In the genomic region with DNA sequence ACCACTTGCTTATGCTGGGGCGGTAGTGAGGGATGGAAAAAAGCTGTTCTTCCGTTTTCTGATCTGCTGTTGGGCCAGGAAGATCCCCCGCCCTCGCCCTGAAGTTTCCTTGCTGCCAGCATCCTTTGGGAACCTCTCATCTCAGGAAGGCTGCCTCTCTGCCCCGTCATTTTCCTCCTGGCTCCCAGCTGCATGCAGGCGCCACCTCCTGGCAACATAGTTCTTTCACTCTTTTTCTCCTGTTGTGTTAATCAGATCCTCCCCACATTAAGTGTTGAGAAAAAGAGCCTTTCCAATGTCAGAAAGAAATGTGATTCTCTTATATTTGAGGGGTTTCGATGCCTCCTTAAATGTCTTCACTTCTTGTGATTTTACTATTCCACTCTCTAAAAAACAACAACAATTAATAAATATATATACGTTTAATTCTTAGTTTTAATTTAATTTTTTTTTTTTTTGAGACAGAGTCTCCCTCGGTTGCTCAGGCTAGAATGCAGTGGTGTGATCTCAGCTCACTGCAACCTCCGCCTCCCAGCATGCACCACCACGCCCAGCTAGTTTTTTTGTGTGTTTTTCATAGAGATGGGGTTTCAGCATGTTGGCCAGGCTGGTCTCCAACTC, we compare ENCODE assay signal across 1 cellular context.
A peak's percentile ranks its signal among the peaks of the same experiment; 100 is the strongest.
TF ChIP-seq lines count a peak whose summit lies in the region.

No MANE protein-coding gene starts in this region.

TF ChIP-seq in SK-N-SH, 30 proteins besides CTCF, POLR2A, EP300 and RAD21 (continued from another document):
- TF ChIP-seq, protein P1, sequence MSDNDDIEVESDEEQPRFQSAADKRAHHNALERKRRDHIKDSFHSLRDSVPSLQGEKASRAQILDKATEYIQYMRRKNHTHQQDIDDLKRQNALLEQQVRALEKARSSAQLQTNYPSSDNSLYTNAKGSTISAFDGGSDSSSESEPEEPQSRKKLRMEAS (IDR thresholded peaks at IDR 0.05; ENCODE audit: low read depth): peak; percentile 49; the same call in 1 of the 2 replicates
- TF ChIP-seq FOXJ3 (CRISPR knock-in tag; IDR thresholded peaks at IDR 0.05): no peak
- TF ChIP-seq JUND (IDR thresholded peaks at IDR 0.05): no peak
- peak; percentile 99 for TF ChIP-seq SMC3 (IDR thresholded peaks at IDR 0.05; ENCODE audit: low read depth, low read length)
- TF ChIP-seq ELF1 (IDR thresholded peaks at IDR 0.05): no peak
- TF ChIP-seq NRF1 (IDR thresholded peaks at IDR 0.05; ENCODE audit: low read depth, low read length): 0 out of 2 replicates have a peak, but pooled peaks have one; percentile 8
- TF ChIP-seq CHD2 (IDR thresholded peaks at IDR 0.05; ENCODE audit: low read length, partially characterized antibody): peak; percentile 60
